ENCODE assay signal across 12 cellular contexts in genomic region chr6:96089173-96089572, GRCh38.
DNase-seq lines count a peak whose midpoint lies in the region; ATAC-seq and TF ChIP-seq lines count a peak whose summit lies in the region.
"Had no signal": no experiment of that assay in that cellular context is flagged by ENCODE, and none has a peak within 500 bp of the region (broad histone marks: within the 10 kb centered on the region; RNA-seq: fewer than 3 reads in every experiment).

No MANE protein-coding gene starts in this region.

- H3K36me3 ChIP-seq in esophagus squamous epithelium: no peaks in the 10 kb centered on the region
- H3K36me3 ChIP-seq: HAP-1, heart left ventricle had no signal

- peaks cover 4% of the 10 kb centered on the region for H3K36me3 Mint-ChIP-seq in nephron (ENCODE audit: low read depth)

- no peak overlapping the region for H3K27ac ChIP-seq in esophagus squamous epithelium
- H3K27ac ChIP-seq: heart left ventricle had no signal

- no peak overlapping the region for H3K27ac Mint-ChIP-seq in nephron
- H3K27ac Mint-ChIP-seq: activated B cell treated with CpG ODN at 0.5 μM for 24 hours had no signal

- intact Hi-C loops in esophagus squamous epithelium (cut with DNase I): no loop called here

- peak in 2 of 3 experiments; percentile 21 to 30 for TF ChIP-seq CTCF in nephron (IDR thresholded peaks at IDR 0.05; ENCODE audit: unreplicated experiment in 3 of 3)
- TF ChIP-seq CTCF in esophagus squamous epithelium (IDR thresholded peaks at IDR 0.05): no peak

- no peaks in the 10 kb centered on the region for H3K9me3 ChIP-seq in esophagus squamous epithelium
- H3K9me3 ChIP-seq: HAP-1 had no signal

- no peak for TF ChIP-seq EP300 in Ishikawa (IDR thresholded peaks at IDR 0.05; ENCODE audit: borderline replicate concordance)

- no peak for ATAC-seq in GM19397 (IDR thresholded peaks at IDR 0.05; ENCODE audit: unreplicated experiment)
- ATAC-seq: heart left ventricle had no signal

- no peaks in the 10 kb centered on the region for H3K27me3 ChIP-seq in esophagus squamous epithelium
- H3K27me3 ChIP-seq: heart left ventricle had no signal

- H3K4me3 ChIP-seq in esophagus squamous epithelium: no peak overlapping the region
- H3K4me3 ChIP-seq: HAP-1, heart left ventricle had no signal

- TF ChIP-seq RAD21 in Ishikawa (IDR thresholded peaks at IDR 0.05; ENCODE audit: low read depth): peak; percentile 51

- H3K4me1 Mint-ChIP-seq in nephron: no peaks in the 10 kb centered on the region
- H3K4me1 Mint-ChIP-seq: activated B cell treated with CpG ODN at 0.5 μM for 24 hours had no signal

- no peak overlapping the region for H3K4me3 Mint-ChIP-seq in nephron
- H3K4me3 Mint-ChIP-seq: activated B cell treated with CpG ODN at 0.5 μM for 24 hours had no signal

- in situ Hi-C loops in G401 (cut with HindIII; ENCODE audit: low sequenced_read_pairs): no loop called here

- DNase-seq in G401 (ENCODE audit: low spot score) (peak; percentile 53), astrocyte of the hippocampus (ENCODE audit: low read depth, low spot score) (peak; percentile 20), esophagus squamous epithelium (lab: John Stamatoyannopoulos, UW) (no peak), Kasumi-1 (lab: John Stamatoyannopoulos, UW) (no peak)
- no peak for DNase-seq in effector CD8-positive, alpha-beta T cell (lab: John Stamatoyannopoulos, UW)
- DNase-seq: activated B cell treated with CpG ODN at 0.5 μM for 24 hours, heart left ventricle, NCI-H1436 treated with DMSO at 0.1 percent for 48 hours had no signal

- WGBS in esophagus squamous epithelium, 2 donors: 21 to 29% methylated on average over 1 of the region's 1 CpG

- no peaks in the 10 kb centered on the region for H3K4me1 ChIP-seq in esophagus squamous epithelium
- H3K4me1 ChIP-seq: HAP-1, heart left ventricle had no signal

- no peaks in the 10 kb centered on the region for H3K9me3 Mint-ChIP-seq in nephron

- TF ChIP-seq POLR2A in esophagus squamous epithelium (IDR thresholded peaks at IDR 0.05): no peak

- peaks cover 3% of the 10 kb centered on the region for H3K27me3 Mint-ChIP-seq in nephron (ENCODE audit: low read depth)
- H3K27me3 Mint-ChIP-seq: activated B cell treated with CpG ODN at 0.5 μM for 24 hours had no signal

TF ChIP-seq in Ishikawa, 13 proteins besides CTCF, POLR2A, EP300 and RAD21:
- no peak for TF ChIP-seq TCF12 (IDR thresholded peaks at IDR 0.05; ENCODE audit: low read depth)
- no peak for TF ChIP-seq CREB1 (IDR thresholded peaks at IDR 0.05; ENCODE audit: low read depth)
- TF ChIP-seq FOXM1 (IDR thresholded peaks at IDR 0.05; ENCODE audit: borderline replicate concordance, low read depth): no peak
- TF ChIP-seq YY1 (IDR thresholded peaks at IDR 0.05; ENCODE audit: low read depth): no peak
- TF ChIP-seq TEAD4 (IDR thresholded peaks at IDR 0.05): no peak
- TF ChIP-seq ZBTB7A (IDR thresholded peaks at IDR 0.05; ENCODE audit: low read depth): no peak
- no peak for TF ChIP-seq TAF1 (IDR thresholded peaks at IDR 0.05; ENCODE audit: low read depth)
- TF ChIP-seq CEBPB (IDR thresholded peaks at IDR 0.05): no peak
- no peak for TF ChIP-seq EGR1 (IDR thresholded peaks at IDR 0.05)
- TF ChIP-seq MAX (IDR thresholded peaks at IDR 0.05): no peak

Comparison
In these comparisons a context has a peak if more than half of its experiments do, and no peak if none do; other contexts are left out.
1. DNase-seq: peak in G401 (single experiment) and astrocyte of the hippocampus (single experiment); none in esophagus squamous epithelium (single experiment), Kasumi-1 (0 of 2) and effector CD8-positive, alpha-beta T cell (single experiment).
2. CTCF ChIP-seq: peak in nephron (2 of 3); none in esophagus squamous epithelium (0 of 6).